In the genomic region with DNA sequence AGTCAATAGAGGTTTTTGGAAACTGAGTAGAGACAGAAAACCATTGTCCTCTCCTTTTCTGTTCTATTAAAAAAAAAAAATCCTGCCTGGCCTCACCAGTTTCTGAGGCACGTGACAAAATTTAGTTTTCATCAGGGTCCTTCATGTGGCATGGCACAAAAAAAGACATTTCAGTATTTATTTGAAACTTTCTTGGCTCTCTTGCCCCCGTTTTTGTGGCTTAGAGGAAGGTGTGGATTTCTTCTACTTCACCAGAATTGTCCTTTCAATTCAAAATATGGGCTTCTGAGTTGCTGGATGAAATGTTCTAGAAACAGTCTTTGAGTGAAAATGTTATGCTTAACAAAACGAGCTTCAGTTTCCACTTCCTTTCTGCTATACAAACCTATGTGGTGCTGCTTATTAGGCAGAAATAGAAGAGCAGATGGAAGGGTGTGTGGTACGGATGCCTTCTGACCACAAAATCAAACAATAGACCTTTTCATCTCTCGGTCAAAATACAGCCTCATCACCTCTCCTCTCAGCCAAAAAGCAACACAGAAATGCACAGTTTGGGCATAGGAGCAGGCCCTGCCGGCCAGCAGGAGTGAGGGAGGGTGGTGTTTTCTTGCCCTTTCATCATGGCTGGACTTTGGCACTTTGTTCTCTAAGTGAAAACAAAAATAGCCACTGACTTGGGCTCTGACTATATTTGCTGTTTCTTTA, we compare ENCODE assay signal across 8 cellular contexts.
DNase-seq lines count a peak whose midpoint lies in the region; ATAC-seq and TF ChIP-seq lines count a peak whose summit lies in the region.
"Had no signal": no experiment of that assay in that cellular context is flagged by ENCODE, and none has a peak within 500 bp of the region (broad histone marks: within the 10 kb centered on the region; RNA-seq: fewer than 3 reads in every experiment).

No MANE protein-coding gene starts in this region.

- H3K4me1 ChIP-seq in ascending aorta = peaks cover 9 to 29% of the 10 kb centered on the region in 2 donors
- peaks cover 20 to 28% of the 10 kb centered on the region in 2 donors for H3K4me1 ChIP-seq in gastrocnemius medialis

- DNase-seq in ascending aorta (ENCODE audit: low spot score in 2 of 2) (peak in 1 of 2 donors; percentile 61), gastrocnemius medialis (no peak), cortex of kidney (lab: John Stamatoyannopoulos, UW) (no peak), NCI-H1436 (lab: John Stamatoyannopoulos, UW) (no peak), omental fat pad (ENCODE audit: low spot score) (no peak)

- H3K36me3 ChIP-seq in ascending aorta (no peaks in the 10 kb centered on the region), gastrocnemius medialis (no peaks in the 10 kb centered on the region)

- peak; percentile 40 for ATAC-seq in GM18873 (IDR thresholded peaks at IDR 0.05; ENCODE audit: low FRiP score, unreplicated experiment)
- ATAC-seq in HG02938 (IDR thresholded peaks at IDR 0.05; ENCODE audit: unreplicated experiment) = peak; percentile 39
- peak; percentile 62 to 67 for ATAC-seq in gastrocnemius medialis
- no peak for ATAC-seq in omental fat pad (ENCODE audit: low FRiP score)

- in situ Hi-C loops in gastrocnemius medialis (cut with MboI; ENCODE audit: low sequenced_read_pairs in 4 of 4) = no loop called here

- TF ChIP-seq POLR2A in gastrocnemius medialis (IDR thresholded peaks at IDR 0.05) = no peak

- no peaks in the 10 kb centered on the region for H3K27me3 ChIP-seq in ascending aorta
- H3K27me3 ChIP-seq in gastrocnemius medialis = no peaks in the 10 kb centered on the region

- intact Hi-C loops in ascending aorta (cut with DNase I) (no loop called here), gastrocnemius medialis (cut with DNase I; ENCODE audit: low total_unique reads) (no loop called here)

- peak overlapping the region in 1 of 2 donors; percentile 24 for H3K4me3 ChIP-seq in ascending aorta
- H3K4me3 ChIP-seq in gastrocnemius medialis = no peak overlapping the region

- peak overlapping the region; percentile 66 to 76 for H3K27ac ChIP-seq in ascending aorta
- H3K27ac ChIP-seq in gastrocnemius medialis = peak overlapping the region in 3 of 4 donors; percentile 7 to 37 (median 18)
- H3K27ac ChIP-seq: HL-60 had no signal

- H3K9me3 ChIP-seq in ascending aorta (no peaks in the 10 kb centered on the region), gastrocnemius medialis (no peaks in the 10 kb centered on the region)

- TF ChIP-seq CTCF in ascending aorta (IDR thresholded peaks at IDR 0.05) (no peak), gastrocnemius medialis (IDR thresholded peaks at IDR 0.05 in 4 of 5, conservative IDR thresholded peaks at IDR 0.05 in 1 of 5) (no peak), omental fat pad (IDR thresholded peaks at IDR 0.05) (no peak)
